Comparison of ENCODE assay signal across 8 cellular contexts in genomic region chr11:35077709-35078695, GRCh38.
DNase-seq lines count a peak whose midpoint lies in the region; ATAC-seq and TF ChIP-seq lines count a peak whose summit lies in the region.

No MANE protein-coding gene starts in this region.

- no peak for TF ChIP-seq CTCF in AG09309 (IDR thresholded peaks at IDR 0.05; ENCODE audit: control insufficient read depth, insufficient read depth, low read depth, low read length, missing control alignments)
- no peak for TF ChIP-seq CTCF in epithelial cell of proximal tubule (conservative IDR thresholded peaks at IDR 0.05; ENCODE audit: low read depth, low read length)
- TF ChIP-seq CTCF in GM10266 (IDR thresholded peaks at IDR 0.05; ENCODE audit: control insufficient read depth, insufficient read depth, low read depth, missing control alignments), result no peak

- peak; percentile 46 for DNase-seq in AG09309 (ENCODE audit: low read depth)
- peak; percentile 62 for DNase-seq in T-helper 22 cell (ENCODE audit: low read depth)
- DNase-seq in epithelial cell of proximal tubule (ENCODE audit: low read depth), result peak; percentile 96
- no peak for DNase-seq in SK-N-DZ (ENCODE audit: low spot score)
- DNase-seq in GM10266 (ENCODE audit: extremely low spot score), result no peak

- ATAC-seq in GM19043 (IDR thresholded peaks at IDR 0.05; ENCODE audit: low read depth, unreplicated experiment) (peak; percentile 50), HG03439 (IDR thresholded peaks at IDR 0.05; ENCODE audit: unreplicated experiment) (peak; percentile 41), HG02840 (IDR thresholded peaks at IDR 0.05; ENCODE audit: low FRiP score, unreplicated experiment) (no peak)

- no peak overlapping the region for H3K4me3 ChIP-seq in AG09309 (ENCODE audit: control insufficient read depth, low read depth, low read length)
- H3K4me3 ChIP-seq in epithelial cell of proximal tubule (ENCODE audit: low read depth, low read length), result no peak overlapping the region

Comparison
In these comparisons a context has a peak if more than half of its experiments do, and no peak if none do; other contexts are left out.
1. DNase-seq: peak in AG09309 (single experiment), T-helper 22 cell (single experiment) and epithelial cell of proximal tubule (single experiment); none in SK-N-DZ (single experiment) and GM10266 (single experiment).